Comparison of ENCODE assay signal across 9 cellular contexts in genomic region chr1:111605553-111605952, GRCh38. TPM values are rescaled to one million over a fixed set of nuclear protein-coding genes. Genes with fewer than 3 reads are reported as not detected.
A peak's percentile ranks its signal among the peaks of the same experiment; 100 is the strongest.
DNase-seq lines count a peak whose midpoint lies in the region; ATAC-seq, FAIRE-seq and TF ChIP-seq lines count a peak whose summit lies in the region.
"Had no signal": no experiment of that assay in that cellular context is flagged by ENCODE, and none has a peak within 500 bp of the region (broad histone marks: within the 10 kb centered on the region; RNA-seq: fewer than 3 reads in every experiment).

No MANE protein-coding gene starts in this region.

- H3K36me3 ChIP-seq in keratinocyte (ENCODE audit: control insufficient read depth in 2 of 2, extremely low read depth in 1 of 2, insufficient read depth in 2 of 2, low read length in 2 of 2) (no peaks in the 10 kb centered on the region), tibial artery (no peaks in the 10 kb centered on the region)
- H3K36me3 ChIP-seq: BLaER1 had no signal

- H3K4me1 ChIP-seq in keratinocyte (ENCODE audit: control insufficient read depth, extremely low read depth, insufficient read depth, low read length), result peaks cover 23% of the 10 kb centered on the region
- peaks cover 0 to 23% (median 19%) of the 10 kb centered on the region in 4 donors for H3K4me1 ChIP-seq in tibial artery

- H3K4me2 ChIP-seq in keratinocyte (ENCODE audit: control insufficient read depth, extremely low read depth, insufficient read depth, low read depth, low read length), result peak overlapping the region; percentile 33
- H3K4me2 ChIP-seq: BLaER1 had no signal

- TF ChIP-seq CTCF in keratinocyte (optimal IDR thresholded peaks at IDR 0.05 in 1 of 3, IDR thresholded peaks at IDR 0.05 in 1 of 3, conservative IDR thresholded peaks at IDR 0.05 in 1 of 3; ENCODE audit: extremely low read depth in 1 of 3, insufficient read depth in 2 of 3, low read length in 3 of 3) (no peak), tibial artery (IDR thresholded peaks at IDR 0.05) (peak in 1 of 2 experiments; percentile 3)

- H3K9me3 ChIP-seq in keratinocyte (ENCODE audit: control insufficient read depth, low read depth, low read length) (no peaks in the 10 kb centered on the region), tibial artery (no peaks in the 10 kb centered on the region)

- no peak overlapping the region for H3K4me3 Mint-ChIP-seq in activated naive CD4-positive, alpha-beta T cell treated with anti-CD3 and anti-CD28 coated beads, Interleukin-2, amount 10 ng/mL, durations not matched to agents 7 days and 5 days
- no peak overlapping the region for H3K4me3 Mint-ChIP-seq in activated T-helper 2 cell treated with anti-CD3 and anti-CD28 coated beads, Interferon-gamma antibody, Interleukin-2, Interleukin-4, amounts not matched to agents 10 μg/mL and 5 μg/mL and 100 μg/mL, durations not matched to agents 14 hours and 24 hours and 36 hours (ENCODE audit: low read depth)

- ATAC-seq in activated naive CD4-positive, alpha-beta T cell treated with anti-CD3 and anti-CD28 coated beads, Interleukin-2, amount 50 U/mL, for 72 hours, result no peak
- ATAC-seq in HG02571 (IDR thresholded peaks at IDR 0.05; ENCODE audit: unreplicated experiment), result no peak

- H4K20me1 ChIP-seq in keratinocyte (ENCODE audit: control insufficient read depth, extremely low read depth, insufficient read depth, low read length), result no peaks in the 10 kb centered on the region
- H4K20me1 ChIP-seq: BLaER1 had no signal

- no peaks in the 10 kb centered on the region for H3K27me3 Mint-ChIP-seq in activated naive CD4-positive, alpha-beta T cell treated with anti-CD3 and anti-CD28 coated beads, Interleukin-2, amount 10 ng/mL, durations not matched to agents 7 days and 5 days
- no peaks in the 10 kb centered on the region for H3K27me3 Mint-ChIP-seq in activated T-helper 2 cell treated with anti-CD3 and anti-CD28 coated beads, Interferon-gamma antibody, Interleukin-2, Interleukin-4, amounts not matched to agents 10 μg/mL and 5 μg/mL and 100 μg/mL, durations not matched to agents 14 hours and 24 hours and 36 hours (ENCODE audit: low read depth)

- H3K79me2 ChIP-seq in keratinocyte (ENCODE audit: control insufficient read depth, insufficient read depth, low read length), result no peaks in the 10 kb centered on the region

- H3K27me3 ChIP-seq in keratinocyte (ENCODE audit: control insufficient read depth, extremely low read depth, insufficient read depth, low read length) (no peaks in the 10 kb centered on the region), tibial artery (no peaks in the 10 kb centered on the region)
- H3K27me3 ChIP-seq: BLaER1 had no signal

- dilution Hi-C loops in keratinocyte (cut with MboI; ENCODE audit: extremely low pct_ligation_motif_present, low sequenced_read_pairs), result no loop called here

- H3K27ac ChIP-seq in keratinocyte (ENCODE audit: control insufficient read depth, insufficient read depth, low read length) (no peak overlapping the region), tibial artery (peak overlapping the region; percentile 73 to 83)
- H3K27ac ChIP-seq: BLaER1 had no signal

- H3K36me3 Mint-ChIP-seq in activated naive CD4-positive, alpha-beta T cell treated with anti-CD3 and anti-CD28 coated beads, Interleukin-2, amount 10 ng/mL, durations not matched to agents 7 days and 5 days, result peaks cover 8% of the 10 kb centered on the region
- peaks cover 0 to 16% of the 10 kb centered on the region in 2 donors for H3K36me3 Mint-ChIP-seq in activated naive CD4-positive, alpha-beta T cell treated with anti-CD3 and anti-CD28 coated beads, Interleukin-2, amount 50 U/mL, for 72 hours
- peaks cover 21% of the 10 kb centered on the region for H3K36me3 Mint-ChIP-seq in activated T-helper 2 cell treated with anti-CD3 and anti-CD28 coated beads, Interferon-gamma antibody, Interleukin-2, Interleukin-4, amounts not matched to agents 10 μg/mL and 5 μg/mL and 100 μg/mL, durations not matched to agents 14 hours and 24 hours and 36 hours (ENCODE audit: low read depth)

- H3K9me1 ChIP-seq in keratinocyte (ENCODE audit: control insufficient read depth, extremely low read depth, insufficient read depth, low read length), result no peaks in the 10 kb centered on the region

- peaks cover 60% of the 10 kb centered on the region for H3K4me1 Mint-ChIP-seq in activated naive CD4-positive, alpha-beta T cell treated with anti-CD3 and anti-CD28 coated beads, Interleukin-2, amount 10 ng/mL, durations not matched to agents 7 days and 5 days
- H3K4me1 Mint-ChIP-seq in activated T-helper 2 cell treated with anti-CD3 and anti-CD28 coated beads, Interferon-gamma antibody, Interleukin-2, Interleukin-4, amounts not matched to agents 10 μg/mL and 5 μg/mL and 100 μg/mL, durations not matched to agents 14 hours and 24 hours and 36 hours (ENCODE audit: low read depth), result peaks cover 57% of the 10 kb centered on the region

- H3K27ac Mint-ChIP-seq in activated naive CD4-positive, alpha-beta T cell treated with anti-CD3 and anti-CD28 coated beads, Interleukin-2, amount 10 ng/mL, durations not matched to agents 7 days and 5 days, result peak overlapping the region; percentile 91
- H3K27ac Mint-ChIP-seq in activated naive CD4-positive, alpha-beta T cell treated with anti-CD3 and anti-CD28 coated beads, Interleukin-2, amount 50 U/mL, for 72 hours, result peak overlapping the region in 1 of 2 donors; percentile 92
- H3K27ac Mint-ChIP-seq in activated T-helper 2 cell treated with anti-CD3 and anti-CD28 coated beads, Interferon-gamma antibody, Interleukin-2, Interleukin-4, amounts not matched to agents 10 μg/mL and 5 μg/mL and 100 μg/mL, durations not matched to agents 14 hours and 24 hours and 36 hours, result peak overlapping the region; percentile 97

- FAIRE-seq in keratinocyte (lab: Jason Lieb, UNC), result no peak

- no peak overlapping the region for H2AFZ ChIP-seq in keratinocyte (ENCODE audit: control insufficient read depth, low read length)

- H3K4me3 ChIP-seq in keratinocyte (ENCODE audit: control insufficient read depth in 2 of 3, extremely low read depth in 1 of 3, insufficient read depth in 2 of 3, low read depth in 1 of 3, low read length in 3 of 3), result no peak overlapping the region
- H3K4me3 ChIP-seq in tibial artery, result no peak overlapping the region
- H3K4me3 ChIP-seq: BLaER1 had no signal

- CTCF ChIA-PET in activated naive CD4-positive, alpha-beta T cell treated with anti-CD3 and anti-CD28 coated beads, Interleukin-2, amount 10 ng/mL, durations not matched to agents 7 days and 5 days (lab: Charles Lee), result interaction anchor here (1.6 kb wide), 2 partner anchors 9 to 12 kb away, joined by 4 read pairs; no protein-coding TSS in a partner anchor

- no peak overlapping the region for H3K9ac ChIP-seq in keratinocyte (ENCODE audit: control insufficient read depth, extremely low read depth, insufficient read depth, low read length)
- H3K9ac ChIP-seq: BLaER1 had no signal

- H3K9me3 Mint-ChIP-seq in activated naive CD4-positive, alpha-beta T cell treated with anti-CD3 and anti-CD28 coated beads, Interleukin-2, amount 10 ng/mL, durations not matched to agents 7 days and 5 days, result peaks cover 2% of the 10 kb centered on the region
- H3K9me3 Mint-ChIP-seq in activated naive CD4-positive, alpha-beta T cell treated with anti-CD3 and anti-CD28 coated beads, Interleukin-2, amount 50 U/mL, for 72 hours, result peaks cover 0 to 3% of the 10 kb centered on the region in 2 donors
- no peaks in the 10 kb centered on the region for H3K9me3 Mint-ChIP-seq in activated T-helper 2 cell treated with anti-CD3 and anti-CD28 coated beads, Interferon-gamma antibody, Interleukin-2, Interleukin-4, amounts not matched to agents 10 μg/mL and 5 μg/mL and 100 μg/mL, durations not matched to agents 14 hours and 24 hours and 36 hours

- intact Hi-C loops in activated T-helper 2 cell treated with anti-CD3 and anti-CD28 coated beads, Interferon-gamma antibody, Interleukin-2, Interleukin-4, amounts not matched to agents 10 μg/mL and 5 μg/mL and 100 μg/mL, durations not matched to agents 14 hours and 24 hours and 36 hours (cut with micrococcal nuclease), result loop anchor here (2.0 kb wide), 1 partner anchor 97 kb away; no protein-coding TSS in a partner anchor
- intact Hi-C loops in tibial artery (cut with DNase I; ENCODE audit: low total_unique reads), result no loop called here

- no peak for DNase-seq in activated naive CD4-positive, alpha-beta T cell treated with anti-CD3 and anti-CD28 coated beads, Interleukin-2, amount 10 ng/mL, durations not matched to agents 7 days and 5 days
- DNase-seq in activated naive CD4-positive, alpha-beta T cell treated with anti-CD3 and anti-CD28 coated beads, Interleukin-2, amount 50 U/mL, for 72 hours (ENCODE audit: low spot score in 2 of 2), result no peak
- no peak for DNase-seq in activated T-helper 2 cell treated with anti-CD3 and anti-CD28 coated beads, Interferon-gamma antibody, Interleukin-2, Interleukin-4, amounts not matched to agents 10 μg/mL and 5 μg/mL and 100 μg/mL, durations not matched to agents 14 hours and 24 hours and 36 hours (ENCODE audit: low spot score)
- DNase-seq in keratinocyte (ENCODE audit: low read depth, low spot score), result no peak
- DNase-seq in tibial artery, result peak; percentile 74 to 86
- DNase-seq in NCI-H748 treated with DMSO at 0.1 percent for 48 hours (lab: John Stamatoyannopoulos, UW), result no peak
- no peak for DNase-seq in NCI-H1105 (lab: John Stamatoyannopoulos, UW)

RNA-seq across cellular contexts. Expression of gene RAP1A, which starts 14.0 kb away (rescaled TPM):
- 100 to 1,000 TPM; 126 to 165 TPM for total RNA-seq in activated naive CD4-positive, alpha-beta T cell treated with anti-CD3 and anti-CD28 coated beads, Interleukin-2, amount 50 U/mL, for 72 hours
- 219 TPM in 2 replicates for total RNA-seq in activated T-helper 2 cell treated with anti-CD3 and anti-CD28 coated beads, Interferon-gamma antibody, Interleukin-2, Interleukin-4, amounts not matched to agents 10 μg/mL and 5 μg/mL and 100 μg/mL, durations not matched to agents 14 hours and 24 hours and 36 hours
- 35.2 to 70.3 TPM (median 43.9 TPM) in 3 replicates for polyA plus RNA-seq in keratinocyte
- polyA plus RNA-seq in keratinocyte (2011; ENCODE audit: low read depth), result 119 TPM
- polyA plus RNA-seq in keratinocyte (2011; cell fraction: cytosol; rRNA removed), result 56.5 and 106 TPM in 2 replicates
- 21.5 and 25.7 TPM in 2 replicates for polyA plus RNA-seq in keratinocyte (2011; cell fraction: nucleus; rRNA removed)
- 50.9 and 55.7 TPM in 2 replicates for polyA plus RNA-seq in keratinocyte (2012; ENCODE audit: low replicate concordance)
- polyA minus RNA-seq in keratinocyte, result 9.2 to 29.5 TPM (median 13.0 TPM) in 3 replicates
- polyA minus RNA-seq in keratinocyte (2011; cell fraction: cytosol; rRNA and poly(A)+ RNA removed), result 17.3 TPM
- polyA minus RNA-seq in keratinocyte (2011; cell fraction: nucleus; rRNA and poly(A)+ RNA removed), result 1.7 and 8.6 TPM in 2 replicates

Comparison
In these comparisons a context has a peak if more than half of its experiments do, and no peak if none do; other contexts are left out.
1. DNase-seq: peak in tibial artery (2 of 2); none in activated naive CD4-positive, alpha-beta T cell treated with anti-CD3 and anti-CD28 coated beads, Interleukin-2, amount 10 ng/mL, durations not matched to agents 7 days and 5 days (single experiment), activated naive CD4-positive, alpha-beta T cell treated with anti-CD3 and anti-CD28 coated beads, Interleukin-2, amount 50 U/mL, for 72 hours (0 of 2), activated T-helper 2 cell treated with anti-CD3 and anti-CD28 coated beads, Interferon-gamma antibody, Interleukin-2, Interleukin-4, amounts not matched to agents 10 μg/mL and 5 μg/mL and 100 μg/mL, durations not matched to agents 14 hours and 24 hours and 36 hours (single experiment), keratinocyte (single experiment), NCI-H748 treated with DMSO at 0.1 percent for 48 hours (single experiment) and NCI-H1105 (single experiment).